In genomic region chr3:57600195-57600594, GRCh38 we compare ENCODE assay signal across 13 cellular contexts. TPM values are rescaled to one million over a fixed set of nuclear protein-coding genes. Genes with fewer than 3 reads are reported as not detected.
"Had no signal": no experiment of that assay in that cellular context is flagged by ENCODE, and none has a peak within 500 bp of the region (broad histone marks: within the 10 kb centered on the region; RNA-seq: fewer than 3 reads in every experiment).

No MANE protein-coding gene starts in this region.

- ATAC-seq: body of pancreas, WTC11 had no signal

- H3K9me3 ChIP-seq: body of pancreas, suprapubic skin, upper lobe of left lung had no signal

- H3K4me3 ChIP-seq: body of pancreas, lung, suprapubic skin, upper lobe of left lung had no signal

- H3K27me3 ChIP-seq: body of pancreas, suprapubic skin, upper lobe of left lung had no signal

- H3K36me3 ChIP-seq: suprapubic skin had no signal

- H3K27ac ChIP-seq: body of pancreas, suprapubic skin, upper lobe of left lung had no signal

- DNase-seq: activated CD4-positive, alpha-beta T cell treated with anti-CD3 and anti-CD28 coated beads, Interleukin-2, amount 50 U/mL, for 48 hours; activated gamma-delta T cell; amniotic stem cell; body of pancreas; erythroblast; hippocampal formation; kidney glomerular epithelial cell; stimulated activated CD4-positive, alpha-beta T cell treated with anti-CD3 and anti-CD28 coated beads, Interleukin-12 subunit alpha, Interleukin-12 subunit beta, amount 100 ng/mL, for 4 hours; stimulated activated naive CD4-positive, alpha-beta T cell; upper lobe of left lung had no signal

RNA-seq across cellular contexts. Expression of gene DNAH12, which starts 56.1 kb away (rescaled TPM):
- total RNA-seq: WTC11 had no signal
